ENCODE assay signal across 8 cellular contexts in the genomic region with DNA sequence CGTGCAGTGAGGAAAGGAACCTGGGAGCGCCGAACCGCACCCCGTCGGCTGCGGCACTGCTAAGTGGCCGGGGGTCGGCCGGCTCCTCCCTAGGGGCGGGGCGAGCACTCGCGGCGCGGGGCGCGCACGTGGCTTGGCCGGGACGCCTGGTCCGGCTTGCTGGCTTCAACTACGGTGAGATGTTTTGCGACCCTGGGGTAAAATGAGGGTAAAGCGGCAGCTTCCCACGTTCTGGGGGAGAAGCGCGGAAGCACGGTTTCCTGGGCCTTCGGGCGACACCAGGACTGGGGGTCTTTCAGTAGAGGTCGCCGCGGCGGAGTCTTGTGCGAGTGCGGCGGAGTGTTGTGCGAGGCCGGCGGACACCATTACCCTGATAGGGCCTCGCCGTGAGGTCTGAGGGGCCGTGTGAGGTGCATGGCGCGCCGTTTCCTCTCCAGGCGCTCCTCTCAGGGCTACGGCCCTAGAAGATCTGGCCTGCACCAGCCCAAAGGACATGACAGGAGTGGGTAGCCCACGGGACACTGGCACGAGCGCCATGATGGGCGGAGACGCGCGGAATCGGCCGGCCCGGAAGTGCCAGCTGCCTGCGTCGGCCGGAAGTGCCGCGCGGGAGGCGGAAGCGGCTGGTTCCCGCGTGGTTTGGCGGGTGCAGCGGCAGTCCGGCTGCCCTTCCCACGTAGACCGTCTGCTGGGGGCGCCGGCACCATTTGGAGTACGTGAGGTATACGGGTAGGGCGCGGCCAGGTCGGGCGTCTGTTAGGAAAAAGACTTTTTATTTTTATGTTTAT. TPM values are rescaled to one million over a fixed set of nuclear protein-coding genes. Genes with fewer than 3 reads are reported as not detected.
A peak's percentile ranks its signal among the peaks of the same experiment; 100 is the strongest.
DNase-seq lines count a peak whose midpoint lies in the region; ATAC-seq lines count a peak whose summit lies in the region.

TSS of gene PIGW (plus strand) at position 107 of the 788 bp plus-strand sequence. CDS start 2,115 bp downstream, outside the sequence.

- H3K4me1 Mint-ChIP-seq in activated T-helper 1 cell treated with anti-CD3 and anti-CD28 coated beads, Interleukin-12 subunit alpha, Interleukin-12 subunit beta, Interleukin-2, Interleukin-4 antibody, amounts not matched to agents 30 ng/mL and 10 ng/mL and 1 ng/mL, durations not matched to agents 14 hours and 24 hours and 36 hours (ENCODE audit: low read depth) = peaks cover 39% of the 10 kb centered on the region
- H3K4me1 Mint-ChIP-seq in naive thymus-derived CD8-positive, alpha-beta T cell = peaks cover 9 to 21% (median 16%) of the 10 kb centered on the region in 4 donors
- H3K4me1 Mint-ChIP-seq in stimulated activated naive B cell treated with anti-CD40 and anti-IgM and Interleukin-4, amounts not matched to agents 10 μg/mL and 1 μg/mL and 100 μg/mL, for 72 hours = peaks cover 25 to 48% of the 10 kb centered on the region in 2 donors

- intact Hi-C loops in activated T-helper 1 cell treated with anti-CD3 and anti-CD28 coated beads, Interleukin-12 subunit alpha, Interleukin-12 subunit beta, Interleukin-2, Interleukin-4 antibody, amounts not matched to agents 30 ng/mL and 10 ng/mL and 1 ng/mL, durations not matched to agents 14 hours and 24 hours and 36 hours (cut with micrococcal nuclease) = loop anchor here (1.0 to 10.0 kb wide), 5 partner anchors 9 to 410 kb away; partner anchors contain the start of genes AATF, DHRS11, GGNBP2 and MRM1

- POLR2A ChIA-PET in naive thymus-derived CD8-positive, alpha-beta T cell (lab: Charles Lee) = interaction anchor here (0.8 to 4.8 kb wide), 11 partner anchors 11 to 188 kb away, joined by 3 to 181 read pairs (median 5); partner anchors contain the start of genes DHRS11, GGNBP2, MRM1 and ZNHIT3

- peak; percentile 63 for ATAC-seq in GM21825 (IDR thresholded peaks at IDR 0.05; ENCODE audit: unreplicated experiment)
- peak; percentile 79 to 80 for ATAC-seq in naive thymus-derived CD8-positive, alpha-beta T cell
- peak; percentile 87 to 89 for ATAC-seq in stimulated activated naive B cell treated with anti-CD40 and anti-IgM and Interleukin-4, amounts not matched to agents 10 μg/mL and 1 μg/mL and 100 μg/mL, for 72 hours (replicated peaks)

- DNase-seq in DMS79 treated with DMSO at 0.1 percent for 48 hours (lab: John Stamatoyannopoulos, UW) (peak; percentile 89), LHCN-M2 (ENCODE audit: low read depth) (peak; percentile 81), RPMI8226 (peak; percentile 94), fibroblast of gingiva (ENCODE audit: low read depth) (peak; percentile 89)
- peak; percentile 86 for DNase-seq in activated T-helper 1 cell treated with anti-CD3 and anti-CD28 coated beads, Interleukin-12 subunit alpha, Interleukin-12 subunit beta, Interleukin-2, Interleukin-4 antibody, amounts not matched to agents 30 ng/mL and 10 ng/mL and 1 ng/mL, durations not matched to agents 14 hours and 24 hours and 36 hours (ENCODE audit: low spot score)
- DNase-seq in naive thymus-derived CD8-positive, alpha-beta T cell = peak; percentile 77 to 91 (median 83)
- DNase-seq in stimulated activated naive B cell treated with anti-CD40 and anti-IgM and Interleukin-4, amounts not matched to agents 10 μg/mL and 1 μg/mL and 100 μg/mL, for 72 hours = peak; percentile 89

- H3K9me3 Mint-ChIP-seq in activated T-helper 1 cell treated with anti-CD3 and anti-CD28 coated beads, Interleukin-12 subunit alpha, Interleukin-12 subunit beta, Interleukin-2, Interleukin-4 antibody, amounts not matched to agents 30 ng/mL and 10 ng/mL and 1 ng/mL, durations not matched to agents 14 hours and 24 hours and 36 hours = no peaks in the 10 kb centered on the region
- H3K9me3 Mint-ChIP-seq in naive thymus-derived CD8-positive, alpha-beta T cell = no peaks in the 10 kb centered on the region
- H3K9me3 Mint-ChIP-seq in stimulated activated naive B cell treated with anti-CD40 and anti-IgM and Interleukin-4, amounts not matched to agents 10 μg/mL and 1 μg/mL and 100 μg/mL, for 72 hours = no peaks in the 10 kb centered on the region

- peaks cover 37% of the 10 kb centered on the region for H3K36me3 Mint-ChIP-seq in activated T-helper 1 cell treated with anti-CD3 and anti-CD28 coated beads, Interleukin-12 subunit alpha, Interleukin-12 subunit beta, Interleukin-2, Interleukin-4 antibody, amounts not matched to agents 30 ng/mL and 10 ng/mL and 1 ng/mL, durations not matched to agents 14 hours and 24 hours and 36 hours (ENCODE audit: low read depth)
- peaks cover 0 to 16% (median 0%) of the 10 kb centered on the region in 3 donors for H3K36me3 Mint-ChIP-seq in naive thymus-derived CD8-positive, alpha-beta T cell
- peaks cover 28 to 49% of the 10 kb centered on the region in 2 donors for H3K36me3 Mint-ChIP-seq in stimulated activated naive B cell treated with anti-CD40 and anti-IgM and Interleukin-4, amounts not matched to agents 10 μg/mL and 1 μg/mL and 100 μg/mL, for 72 hours

- H3K27ac Mint-ChIP-seq in activated T-helper 1 cell treated with anti-CD3 and anti-CD28 coated beads, Interleukin-12 subunit alpha, Interleukin-12 subunit beta, Interleukin-2, Interleukin-4 antibody, amounts not matched to agents 30 ng/mL and 10 ng/mL and 1 ng/mL, durations not matched to agents 14 hours and 24 hours and 36 hours = peak within 1 kb of the TSS; percentile 99
- H3K27ac Mint-ChIP-seq in naive thymus-derived CD8-positive, alpha-beta T cell = peak within 1 kb of the TSS; percentile 95 to 99 (median 98)
- peak within 1 kb of the TSS; percentile 99 for H3K27ac Mint-ChIP-seq in stimulated activated naive B cell treated with anti-CD40 and anti-IgM and Interleukin-4, amounts not matched to agents 10 μg/mL and 1 μg/mL and 100 μg/mL, for 72 hours

- H3K4me3 Mint-ChIP-seq in activated T-helper 1 cell treated with anti-CD3 and anti-CD28 coated beads, Interleukin-12 subunit alpha, Interleukin-12 subunit beta, Interleukin-2, Interleukin-4 antibody, amounts not matched to agents 30 ng/mL and 10 ng/mL and 1 ng/mL, durations not matched to agents 14 hours and 24 hours and 36 hours = peak within 1 kb of the TSS; percentile 98
- peak within 1 kb of the TSS; percentile 92 to 98 (median 97) for H3K4me3 Mint-ChIP-seq in naive thymus-derived CD8-positive, alpha-beta T cell
- H3K4me3 Mint-ChIP-seq in stimulated activated naive B cell treated with anti-CD40 and anti-IgM and Interleukin-4, amounts not matched to agents 10 μg/mL and 1 μg/mL and 100 μg/mL, for 72 hours = peak within 1 kb of the TSS; percentile 95 to 96

- no peaks in the 10 kb centered on the region for H3K27me3 Mint-ChIP-seq in activated T-helper 1 cell treated with anti-CD3 and anti-CD28 coated beads, Interleukin-12 subunit alpha, Interleukin-12 subunit beta, Interleukin-2, Interleukin-4 antibody, amounts not matched to agents 30 ng/mL and 10 ng/mL and 1 ng/mL, durations not matched to agents 14 hours and 24 hours and 36 hours (ENCODE audit: insufficient read depth)
- H3K27me3 Mint-ChIP-seq in naive thymus-derived CD8-positive, alpha-beta T cell = no peaks in the 10 kb centered on the region
- no peaks in the 10 kb centered on the region for H3K27me3 Mint-ChIP-seq in stimulated activated naive B cell treated with anti-CD40 and anti-IgM and Interleukin-4, amounts not matched to agents 10 μg/mL and 1 μg/mL and 100 μg/mL, for 72 hours

RNA-seq across cellular contexts. Expression of gene PIGW, which starts in this region (rescaled TPM):
- 11.1 and 12.5 TPM in 2 replicates for total RNA-seq in LHCN-M2 (2014; rRNA removed)
- 6.0 TPM for polyA plus RNA-seq in LHCN-M2 (2012)
- 29.4 and 30.8 TPM in 2 replicates for total RNA-seq in activated T-helper 1 cell treated with anti-CD3 and anti-CD28 coated beads, Interleukin-12 subunit alpha, Interleukin-12 subunit beta, Interleukin-2, Interleukin-4 antibody, amounts not matched to agents 30 ng/mL and 10 ng/mL and 1 ng/mL, durations not matched to agents 14 hours and 24 hours and 36 hours
- 10 to 100 TPM in 1 of 2 experiments, 1 to 10 TPM in 1; 9.5 to 11.4 TPM for total RNA-seq in naive thymus-derived CD8-positive, alpha-beta T cell
- 10 to 100 TPM; 10.2 to 14.9 (median 11.2) TPM for polyA plus RNA-seq in naive thymus-derived CD8-positive, alpha-beta T cell

Comparison
In these comparisons a context has a peak if more than half of its experiments do, and no peak if none do; other contexts are left out.
1. Peak in every context shown above with its lines: DNase-seq and ATAC-seq.